7 cellular contexts compared by ENCODE assay signal in genomic region chr1:36321119-36321951, GRCh38. TPM values are rescaled to one million over a fixed set of nuclear protein-coding genes. Genes with fewer than 3 reads are reported as not detected.
DNase-seq lines count a peak whose midpoint lies in the region; ATAC-seq and TF ChIP-seq lines count a peak whose summit lies in the region.

No MANE protein-coding gene starts in this region.

- peak overlapping the region; percentile 76 for H3K27ac Mint-ChIP-seq in GM23338
- no peak overlapping the region for H3K27ac Mint-ChIP-seq in activated CD8-positive, alpha-beta memory T cell treated with anti-CD3 and anti-CD28 coated beads, Interleukin-2, amount 10 ng/mL, durations not matched to agents 7 days and 5 days

- H3K9me3 ChIP-seq in osteoblast (ENCODE audit: low read depth, low read length) (no peaks in the 10 kb centered on the region), SJCRH30 (replicated peaks) (no peaks in the 10 kb centered on the region)

- H3K4me2 ChIP-seq in GM23338 (peak overlapping the region; percentile 94), osteoblast (ENCODE audit: insufficient read depth, low read length) (peak overlapping the region; percentile 71)

- H3K9me2 ChIP-seq in GM23338 (ENCODE audit: insufficient read depth): no peaks in the 10 kb centered on the region; the same call in 1 of the 2 replicates

- peaks cover 15% of the 10 kb centered on the region for H3K4me1 Mint-ChIP-seq in GM23338
- H3K4me1 Mint-ChIP-seq in activated CD8-positive, alpha-beta memory T cell treated with anti-CD3 and anti-CD28 coated beads, Interleukin-2, amount 10 ng/mL, durations not matched to agents 7 days and 5 days: peaks cover 30% of the 10 kb centered on the region

- peak overlapping the region; percentile 66; the same call in 1 of the 2 replicates for H2AFZ ChIP-seq in GM23338
- no peak overlapping the region for H2AFZ ChIP-seq in osteoblast (ENCODE audit: low read length)

- H3K36me3 ChIP-seq in GM23338 (ENCODE audit: insufficient read depth) (no peaks in the 10 kb centered on the region), osteoblast (ENCODE audit: insufficient read depth, low read length) (peaks cover 12% of the 10 kb centered on the region), SJCRH30 (peaks cover 16% of the 10 kb centered on the region; the same call in 1 of the 2 replicates)

- H3K79me2 ChIP-seq in GM23338 (replicated peaks; ENCODE audit: insufficient read depth) (no peaks in the 10 kb centered on the region), osteoblast (ENCODE audit: insufficient read depth, low read length) (peaks cover 10% of the 10 kb centered on the region)

- TF ChIP-seq CTCF in GM23338 (conservative IDR thresholded peaks at IDR 0.05; ENCODE audit: low read depth in 2 of 2) (0 out of 4 replicates have a peak, but pooled peaks of 1 of the 2 experiments have one; percentile 0), foreskin fibroblast (IDR thresholded peaks at IDR 0.05; ENCODE audit: low read depth, low read length) (no peak), osteoblast (IDR thresholded peaks at IDR 0.05; ENCODE audit: extremely low read depth, low read depth, low read length) (no peak)

- peaks cover 18% of the 10 kb centered on the region for H3K4me1 ChIP-seq in GM23338 (ENCODE audit: insufficient read depth)
- peaks cover 16% of the 10 kb centered on the region for H3K4me1 ChIP-seq in osteoblast (ENCODE audit: insufficient read depth, low read length)
- peaks cover 3% of the 10 kb centered on the region; the same call in 1 of the 2 replicates for H3K4me1 ChIP-seq in SJCRH30

- H3K27me3 Mint-ChIP-seq in GM23338 (ENCODE audit: insufficient read depth, low read depth, poor library complexity): peaks cover 35% of the 10 kb centered on the region
- H3K27me3 Mint-ChIP-seq in activated CD8-positive, alpha-beta memory T cell treated with anti-CD3 and anti-CD28 coated beads, Interleukin-2, amount 10 ng/mL, durations not matched to agents 7 days and 5 days: peaks cover 8% of the 10 kb centered on the region

- H3K27me3 ChIP-seq in GM23338 (ENCODE audit: insufficient read depth) (peaks cover 47% of the 10 kb centered on the region), osteoblast (ENCODE audit: insufficient read depth, low read length) (no peaks in the 10 kb centered on the region), SJCRH30 (no peaks in the 10 kb centered on the region)

- peak overlapping the region; percentile 88 for H3K4me3 ChIP-seq in GM23338
- peak overlapping the region; percentile 64 to 79 for H3K4me3 ChIP-seq in foreskin fibroblast (ENCODE audit: low read depth in 1 of 2, low read length in 2 of 2)
- H3K4me3 ChIP-seq in osteoblast (ENCODE audit: insufficient read depth, low read length): peak overlapping the region; percentile 30
- H3K4me3 ChIP-seq in SJCRH30: no peak overlapping the region

- no peaks in the 10 kb centered on the region for H3K9me3 Mint-ChIP-seq in GM23338
- no peaks in the 10 kb centered on the region for H3K9me3 Mint-ChIP-seq in activated CD8-positive, alpha-beta memory T cell treated with anti-CD3 and anti-CD28 coated beads, Interleukin-2, amount 10 ng/mL, durations not matched to agents 7 days and 5 days (ENCODE audit: low read depth)

- peak; percentile 40 for ATAC-seq in GM23338
- no peak for ATAC-seq in activated CD8-positive, alpha-beta memory T cell treated with anti-CD3 and anti-CD28 coated beads, Interleukin-2, amount 10 ng/mL, durations not matched to agents 7 days and 5 days

- peaks cover 3% of the 10 kb centered on the region; the same call in 2 of the 3 replicates for H3K36me3 Mint-ChIP-seq in GM23338 (ENCODE audit: low read depth)
- H3K36me3 Mint-ChIP-seq in activated CD8-positive, alpha-beta memory T cell treated with anti-CD3 and anti-CD28 coated beads, Interleukin-2, amount 10 ng/mL, durations not matched to agents 7 days and 5 days: no peaks in the 10 kb centered on the region

- H4K20me1 ChIP-seq in GM23338 (replicated peaks; ENCODE audit: insufficient read depth) (no peaks in the 10 kb centered on the region), osteoblast (ENCODE audit: insufficient read depth, low read length) (peaks cover 8% of the 10 kb centered on the region)

- H3F3A ChIP-seq in GM23338 (replicated peaks; ENCODE audit: low read depth): peaks cover 22% of the 10 kb centered on the region

- H3K4me3 Mint-ChIP-seq in GM23338: peak overlapping the region; percentile 80
- H3K4me3 Mint-ChIP-seq in activated CD8-positive, alpha-beta memory T cell treated with anti-CD3 and anti-CD28 coated beads, Interleukin-2, amount 10 ng/mL, durations not matched to agents 7 days and 5 days: peak overlapping the region; percentile 21

- CTCF ChIA-PET in activated CD8-positive, alpha-beta memory T cell treated with anti-CD3 and anti-CD28 coated beads, Interleukin-2, amount 10 ng/mL, durations not matched to agents 7 days and 5 days (lab: Charles Lee): interaction anchor here (0.9 to 3.3 kb wide), 3 partner anchors 14 to 47 kb away, joined by 3 to 19 read pairs (median 6); no protein-coding TSS in a partner anchor

- H3K27ac ChIP-seq in GM23338 (ENCODE audit: low read depth) (peak overlapping the region; percentile 90), osteoblast (ENCODE audit: low read depth, low read length) (no peak overlapping the region), SJCRH30 (no peak overlapping the region)

- DNase-seq in GM23338 (ENCODE audit: low spot score) (peak; percentile 98), foreskin fibroblast (peak; percentile 98 to 99), osteoblast (ENCODE audit: insufficient read length, low spot score, missing footprints) (peak; percentile 96), nucleus accumbens (lab: John Stamatoyannopoulos, UW) (no peak), SJCRH30 (no peak), HPDE6-E6E7 (ENCODE audit: extremely low spot score) (no peak)
- no peak for DNase-seq in activated CD8-positive, alpha-beta memory T cell treated with anti-CD3 and anti-CD28 coated beads, Interleukin-2, amount 10 ng/mL, durations not matched to agents 7 days and 5 days

TF ChIP-seq in GM23338, 12 proteins besides CTCF, POLR2A, EP300 and RAD21 (continues in another document):
- TF ChIP-seq POLR2AphosphoS5 (IDR thresholded peaks at IDR 0.05; ENCODE audit: low read depth) (peak; percentile 83), ETS1 (IDR thresholded peaks at IDR 0.05) (no peak), EZH2 (IDR thresholded peaks at IDR 0.05; ENCODE audit: low read depth, unreplicated experiment) (peak; percentile 11)

RNA-seq across cellular contexts. Expression of gene EVA1B, which starts 2.1 kb away (rescaled TPM):
- 27.1 and 27.3 TPM in 2 replicates for total RNA-seq in GM23338 (2014; rRNA removed; shearing (Covaris generic))
- polyA plus RNA-seq in GM23338 (2016; fragmentation: Nextera tagmentation; extraction: Ambion mirVana): 9.2 and 11.5 TPM in 2 replicates
- 10 to 100 TPM; 16.4 to 23.9 TPM for total RNA-seq in activated CD8-positive, alpha-beta memory T cell treated with anti-CD3 and anti-CD28 coated beads, Interleukin-2, amount 10 ng/mL, durations not matched to agents 7 days and 5 days
- 119 and 135 TPM in 2 replicates for total RNA-seq in osteoblast
- 5.8 and 6.9 TPM in 2 replicates for total RNA-seq in SJCRH30 (2014; rRNA removed; shearing (Covaris generic))

RNA-seq across cellular contexts. Expression of gene SH3D21, which starts 15.2 kb away (rescaled TPM):
- 4.4 and 6.3 TPM in 2 replicates for total RNA-seq in GM23338 (2014; rRNA removed; shearing (Covaris generic))
- 3.1 and 3.7 TPM in 2 replicates for polyA plus RNA-seq in GM23338 (2016; fragmentation: Nextera tagmentation; extraction: Ambion mirVana)
- 10 to 100 TPM in 1 of 2 experiments, 1 to 10 TPM in 1; 5.5 to 11.0 TPM for total RNA-seq in activated CD8-positive, alpha-beta memory T cell treated with anti-CD3 and anti-CD28 coated beads, Interleukin-2, amount 10 ng/mL, durations not matched to agents 7 days and 5 days
- total RNA-seq in osteoblast: 1.8 and 2.2 TPM in 2 replicates
- total RNA-seq in SJCRH30 (2014; rRNA removed; shearing (Covaris generic)): 0.48 and 1.4 TPM in 2 replicates

Comparison
In these comparisons a context has a peak if more than half of its experiments do, and no peak if none do; other contexts are left out.
1. DNase-seq: peak in GM23338 (single experiment), foreskin fibroblast (2 of 2) and osteoblast (single experiment); none in activated CD8-positive, alpha-beta memory T cell treated with anti-CD3 and anti-CD28 coated beads, Interleukin-2, amount 10 ng/mL, durations not matched to agents 7 days and 5 days (single experiment), nucleus accumbens (0 of 56), SJCRH30 (0 of 2) and HPDE6-E6E7 (single experiment).